Comparison of ENCODE assay signal across 9 cellular contexts in genomic region chr9:2809692-2810423, GRCh38. TPM values are rescaled to one million over a fixed set of nuclear protein-coding genes. Genes with fewer than 3 reads are reported as not detected.
DNase-seq lines count a peak whose midpoint lies in the region; ATAC-seq and TF ChIP-seq lines count a peak whose summit lies in the region.
"Had no signal": no experiment of that assay in that cellular context is flagged by ENCODE, and none has a peak within 500 bp of the region (broad histone marks: within the 10 kb centered on the region; RNA-seq: fewer than 3 reads in every experiment).

No MANE protein-coding gene starts in this region.

- DNase-seq in AG09309 (ENCODE audit: low read depth) (peak; percentile 95), RPMI7951 (ENCODE audit: low read depth) (peak; percentile 33), fibroblast of the conjunctiva (ENCODE audit: low read depth) (peak; percentile 78), myocyte (ENCODE audit: low read depth) (peak; percentile 87), HUDEP-2 (lab: John Stamatoyannopoulos, UW; ENCODE audit: unreplicated experiment in 76 of 76) (no peak), head of caudate nucleus (no peak)
- DNase-seq in effector CD4-positive, alpha-beta T cell = no peak

- ATAC-seq in HG03095 (IDR thresholded peaks at IDR 0.05; ENCODE audit: unreplicated experiment) = no peak

- TF ChIP-seq CTCF in AG09309 (IDR thresholded peaks at IDR 0.05; ENCODE audit: control insufficient read depth, insufficient read depth, low read depth, low read length, missing control alignments) = no peak

- H3K4me3 ChIP-seq in AG09309 (ENCODE audit: control insufficient read depth, low read depth, low read length) = no peak overlapping the region
- H3K4me3 ChIP-seq: skin epidermis had no signal

- intact Hi-C loops in head of caudate nucleus (cut with DNase I) = no loop called here

RNA-seq across cellular contexts. Expression of gene PUM3, which starts 34.0 kb away (rescaled TPM):
- 33.8 and 36.6 TPM in 2 replicates for total RNA-seq in RPMI7951 (2014; rRNA removed; shearing (Covaris generic))
- 37.9 and 45.2 TPM in 2 replicates for total RNA-seq in myocyte
- polyA plus RNA-seq in myocyte (2012) = 14.0 TPM

Comparison
In these comparisons a context has a peak if more than half of its experiments do, and no peak if none do; other contexts are left out.
1. DNase-seq: peak in AG09309 (single experiment), RPMI7951 (single experiment), fibroblast of the conjunctiva (single experiment) and myocyte (single experiment); none in HUDEP-2 (0 of 76), effector CD4-positive, alpha-beta T cell (single experiment) and head of caudate nucleus (0 of 42).